In the genomic region with DNA sequence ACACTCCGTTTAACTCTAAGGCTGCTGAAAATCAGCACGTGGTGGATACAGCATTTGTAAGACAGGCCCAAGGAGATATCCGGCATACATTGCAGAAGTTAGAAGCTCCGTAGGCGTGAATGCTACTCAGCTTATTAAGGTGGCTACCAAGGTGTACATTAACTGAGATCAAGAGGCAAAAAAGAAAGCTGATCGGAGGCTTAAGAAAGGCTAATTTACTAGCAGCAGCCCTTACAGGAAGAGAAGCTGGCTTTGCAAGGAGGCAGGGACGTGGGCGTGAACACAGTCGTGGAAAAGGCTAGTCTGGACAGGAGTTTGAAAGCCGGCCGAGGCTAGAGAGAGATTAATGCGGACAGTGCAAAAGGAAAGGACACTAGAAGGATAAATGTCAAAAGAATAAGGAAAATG, we compare ENCODE assay signal across 1 cellular context.
TF ChIP-seq lines count a peak whose summit lies in the region.

No MANE protein-coding gene starts in this region.

TF ChIP-seq in K562, 482 proteins besides CTCF, POLR2A, EP300 and RAD21:
- no peak for TF ChIP-seq HLTF (IDR thresholded peaks at IDR 0.05)
- TF ChIP-seq, protein P1, sequence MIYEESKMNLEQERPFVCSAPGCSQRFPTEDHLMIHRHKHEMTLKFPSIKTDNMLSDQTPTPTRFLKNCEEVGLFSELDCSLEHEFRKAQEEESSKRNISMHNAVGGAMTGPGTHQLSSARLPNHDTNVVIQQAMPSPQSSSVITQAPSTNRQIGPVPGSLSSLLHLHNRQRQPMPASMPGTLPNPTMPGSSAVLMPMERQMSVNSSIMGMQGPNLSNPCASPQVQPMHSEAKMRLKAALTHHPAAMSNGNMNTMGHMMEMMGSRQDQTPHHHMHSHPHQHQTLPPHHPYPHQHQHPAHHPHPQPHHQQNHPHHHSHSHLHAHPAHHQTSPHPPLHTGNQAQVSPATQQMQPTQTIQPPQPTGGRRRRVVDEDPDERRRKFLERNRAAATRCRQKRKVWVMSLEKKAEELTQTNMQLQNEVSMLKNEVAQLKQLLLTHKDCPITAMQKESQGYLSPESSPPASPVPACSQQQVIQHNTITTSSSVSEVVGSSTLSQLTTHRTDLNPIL (CRISPR knock-in tag; IDR thresholded peaks at IDR 0.05): no peak
- 0 out of 2 replicates have a peak, but pooled peaks have one; percentile 21 for TF ChIP-seq EGR1 (conservative IDR thresholded peaks at IDR 0.05)
- TF ChIP-seq DACH1 (IDR thresholded peaks at IDR 0.05; ENCODE audit: partially characterized antibody): no peak
- TF ChIP-seq POLR3G (IDR thresholded peaks at IDR 0.05; ENCODE audit: extremely low read depth, insufficient read length, insufficient replicate concordance): no peak
